ENCODE assay signal across 29 cellular contexts in the genomic region with DNA sequence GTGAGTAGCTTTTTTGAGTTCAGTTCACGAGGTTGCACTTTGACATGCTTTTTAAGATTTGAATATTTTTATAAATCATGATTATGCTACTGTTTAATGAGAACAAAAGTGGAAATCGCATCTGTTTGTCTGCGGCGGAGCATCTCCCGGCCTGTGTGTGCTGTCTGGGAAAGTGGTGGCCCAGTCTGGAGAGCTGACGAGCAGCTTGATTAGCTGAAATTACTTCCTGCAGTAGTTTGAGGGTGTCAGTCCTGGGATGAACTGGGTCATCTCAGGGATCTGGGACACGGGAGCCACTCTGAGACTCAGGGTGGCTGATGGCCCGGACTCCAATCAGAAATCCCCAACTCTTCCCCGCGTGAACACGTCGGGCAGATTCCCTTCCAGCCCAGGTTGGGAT.
"Had no signal": no experiment of that assay in that cellular context is flagged by ENCODE, and none has a peak within 500 bp of the region (broad histone marks: within the 10 kb centered on the region; RNA-seq: fewer than 3 reads in every experiment).

No MANE protein-coding gene starts in this region.

- DNase-seq: activated CD4-positive, alpha-beta T cell treated with anti-CD3 and anti-CD28 coated beads for 1 hour; activated CD4-positive, alpha-beta T cell treated with anti-CD3 and anti-CD28 coated beads for 4 hours; activated CD4-positive, alpha-beta T cell treated with anti-CD3 and anti-CD28 coated beads, Interleukin-2, amount 10 ng/mL, durations not matched to agents 7 days and 5 days; activated CD4-positive, alpha-beta T cell treated with anti-CD3 and anti-CD28 coated beads, Interleukin-2, amount 50 U/mL, for 48 hours; activated CD8-positive, alpha-beta memory T cell treated with anti-CD3 and anti-CD28 coated beads, Interleukin-2, amount 10 ng/mL, durations not matched to agents 7 days and 5 days; activated CD8-positive, alpha-beta memory T cell treated with anti-CD3 and anti-CD28 coated beads, Interleukin-2, amount 50 U/mL, for 4 hours; activated CD8-positive, alpha-beta T cell treated with anti-CD3 and anti-CD28 coated beads, Interleukin-2, amount 10 ng/mL, durations not matched to agents 7 days and 5 days; activated effector memory CD4-positive, alpha-beta T cell treated with anti-CD3 and anti-CD28 coated beads, Interleukin-2, amount 50 U/mL, for 16 hours; activated naive CD4-positive, alpha-beta T cell treated with anti-CD3 and anti-CD28 coated beads for 36 hours; activated naive CD8-positive, alpha-beta T cell treated with anti-CD3 and anti-CD28 coated beads for 36 hours; activated naive CD8-positive, alpha-beta T cell treated with anti-CD3 and anti-CD28 coated beads, Interleukin-2, amount 50 U/mL, for 24 hours; activated T-cell treated with anti-CD3 and anti-CD28 coated beads, Interleukin-2, amount 50 U/mL, for 1 hour; activated T-cell treated with anti-CD3 and anti-CD28 coated beads, Interleukin-2, amount 50 U/mL, for 48 hours; adrenal gland; amygdala; aorta; body of pancreas; central memory CD4-positive, alpha-beta T cell; cerebellar nuclear complex; dorsolateral prefrontal cortex; effector memory CD4-positive, alpha-beta T cell; endodermal cell; foreskin keratinocyte; gastrocnemius medialis; T-helper 2 cell had no signal

- H3K27me3 ChIP-seq: adrenal gland, body of pancreas, cardiac muscle cell, dorsolateral prefrontal cortex, foreskin keratinocyte, gastrocnemius medialis had no signal

- H3K36me3 ChIP-seq: adrenal gland, cardiac muscle cell, gastrocnemius medialis had no signal

- ATAC-seq: activated CD8-positive, alpha-beta memory T cell treated with anti-CD3 and anti-CD28 coated beads, Interleukin-2, amount 10 ng/mL, durations not matched to agents 7 days and 5 days; activated CD8-positive, alpha-beta T cell treated with anti-CD3 and anti-CD28 coated beads, Interleukin-2, amount 10 ng/mL, durations not matched to agents 7 days and 5 days; activated naive CD8-positive, alpha-beta T cell treated with anti-CD3 and anti-CD28 coated beads, Interleukin-2, amount 50 U/mL, for 24 hours; body of pancreas; esophagus mucosa; foreskin keratinocyte; gastrocnemius medialis; WTC11 had no signal

- H3K27ac ChIP-seq: adrenal gland, cardiac muscle cell, coronary artery, foreskin keratinocyte had no signal

- H3K4me3 ChIP-seq: adrenal gland, body of pancreas, cardiac muscle cell, coronary artery, gastrocnemius medialis had no signal

- H3K9me3 ChIP-seq: adrenal gland, body of pancreas, gastrocnemius medialis had no signal
